14 cellular contexts compared by ENCODE assay signal in genomic region chr1:10687142-10687715, GRCh38.
DNase-seq lines count a peak whose midpoint lies in the region; ATAC-seq and TF ChIP-seq lines count a peak whose summit lies in the region.
"Had no signal": no experiment of that assay in that cellular context is flagged by ENCODE, and none has a peak within 500 bp of the region (broad histone marks: within the 10 kb centered on the region; RNA-seq: fewer than 3 reads in every experiment).

No MANE protein-coding gene starts in this region.

- H3K4me3 ChIP-seq in heart left ventricle, result no peak overlapping the region
- no peak overlapping the region for H3K4me3 ChIP-seq in upper lobe of right lung
- H3K4me3 ChIP-seq: testis had no signal

- no peak for TF ChIP-seq POLR2A in heart left ventricle (IDR thresholded peaks at IDR 0.05)

- H3K27me3 ChIP-seq in heart left ventricle, result no peaks in the 10 kb centered on the region
- H3K27me3 ChIP-seq in upper lobe of right lung, result no peaks in the 10 kb centered on the region
- H3K27me3 ChIP-seq: testis had no signal

- H3K36me3 Mint-ChIP-seq in activated naive CD4-positive, alpha-beta T cell treated with anti-CD3 and anti-CD28 coated beads, Interleukin-2, amount 50 U/mL, for 72 hours, result no peaks in the 10 kb centered on the region
- no peaks in the 10 kb centered on the region for H3K36me3 Mint-ChIP-seq in nephron (ENCODE audit: low read depth)

- no peak for ATAC-seq in activated naive CD4-positive, alpha-beta T cell treated with anti-CD3 and anti-CD28 coated beads, Interleukin-2, amount 50 U/mL, for 72 hours
- ATAC-seq in heart left ventricle (peak in 3 of 4 donors; percentile 8 to 27 (median 20)), upper lobe of right lung (peak; percentile 6), GM21367 (IDR thresholded peaks at IDR 0.05; ENCODE audit: unreplicated experiment) (no peak)
- ATAC-seq: activated CD4-positive, CD25-positive, alpha-beta regulatory T cell treated with anti-CD3 and anti-CD28 coated beads, Interleukin-2, amount 50 U/mL, for 24 hours had no signal

- H3K4me1 ChIP-seq in heart left ventricle, result peaks cover 38 to 100% (median 90%) of the 10 kb centered on the region in 12 donors
- peaks cover 63% of the 10 kb centered on the region for H3K4me1 ChIP-seq in upper lobe of right lung

- 57 to 76% (median 62%) methylated on average over 10 of the region's 10 CpGs for WGBS in heart left ventricle, 4 donors

- H3K9me3 ChIP-seq in heart left ventricle (no peaks in the 10 kb centered on the region), upper lobe of right lung (no peaks in the 10 kb centered on the region)
- H3K9me3 ChIP-seq: SK-N-SH, testis had no signal

- no peak for TF ChIP-seq CTCF in heart left ventricle (IDR thresholded peaks at IDR 0.05)
- TF ChIP-seq CTCF in nephron (IDR thresholded peaks at IDR 0.05; ENCODE audit: unreplicated experiment in 3 of 3), result no peak
- TF ChIP-seq CTCF in upper lobe of right lung (IDR thresholded peaks at IDR 0.05), result no peak

- H3K9me3 Mint-ChIP-seq in activated naive CD4-positive, alpha-beta T cell treated with anti-CD3 and anti-CD28 coated beads, Interleukin-2, amount 50 U/mL, for 72 hours, result no peaks in the 10 kb centered on the region
- no peaks in the 10 kb centered on the region for H3K9me3 Mint-ChIP-seq in nephron

- H3K27me3 Mint-ChIP-seq in nephron (ENCODE audit: low read depth), result peaks cover 51% of the 10 kb centered on the region

- H3K27ac ChIP-seq in heart left ventricle, result peak overlapping the region; percentile 6 to 94 (median 88)
- H3K27ac ChIP-seq in upper lobe of right lung, result peak overlapping the region; percentile 77
- H3K27ac ChIP-seq: testis had no signal

- DNase-seq in activated naive CD4-positive, alpha-beta T cell treated with anti-CD3 and anti-CD28 coated beads, Interleukin-2, amount 50 U/mL, for 72 hours (ENCODE audit: low spot score in 2 of 2), result no peak
- no peak for DNase-seq in activated naive CD4-positive, alpha-beta T cell treated with Interleukin-2 at 50 U/mL for 16 hours
- DNase-seq in heart left ventricle, result no peak
- no peak for DNase-seq in upper lobe of right lung
- no peak for DNase-seq in DMS114 treated with DMSO at 0.1 percent for 48 hours (lab: John Stamatoyannopoulos, UW; ENCODE audit: unreplicated experiment)
- no peak for DNase-seq in H4 (ENCODE audit: low spot score)
- DNase-seq: ACHN, cerebellar nuclear complex, posterior cingulate gyrus, SK-N-SH, testis had no signal

- H3K4me1 Mint-ChIP-seq in nephron, result peaks cover 76% of the 10 kb centered on the region

- intact Hi-C loops in heart left ventricle (cut with DNase I), result loop anchor here in 5 of 10 donors (5.0 to 10.0 kb wide), 6 partner anchors 40 to 862 kb away; partner anchors contain the start of genes CASZ1 (in 1 of the 5) and CLSTN1 (in 1 of the 5)
- intact Hi-C loops in upper lobe of right lung (cut with DNase I), result no loop called here

- H3K36me3 ChIP-seq in heart left ventricle, result peaks cover 0 to 3% (median 0%) of the 10 kb centered on the region in 9 donors
- no peaks in the 10 kb centered on the region for H3K36me3 ChIP-seq in upper lobe of right lung

- H3K4me3 Mint-ChIP-seq in nephron, result peak overlapping the region in 2 of 3 experiments; percentile 23 to 50

- H3K27ac Mint-ChIP-seq in activated naive CD4-positive, alpha-beta T cell treated with anti-CD3 and anti-CD28 coated beads, Interleukin-2, amount 50 U/mL, for 72 hours, result peak overlapping the region; percentile 45 to 86
- H3K27ac Mint-ChIP-seq in nephron, result peak overlapping the region; percentile 83 to 98 (median 92)

Comparison
In these comparisons a context has a peak if more than half of its experiments do, and no peak if none do; other contexts are left out.
1. ATAC-seq: peak in heart left ventricle (3 of 4) and upper lobe of right lung (single experiment); none in activated naive CD4-positive, alpha-beta T cell treated with anti-CD3 and anti-CD28 coated beads, Interleukin-2, amount 50 U/mL, for 72 hours (0 of 2) and GM21367 (single experiment).